In genomic region chr22:40976866-40977700, GRCh38 we compare ENCODE assay signal across 20 cellular contexts. TPM values are rescaled to one million over a fixed set of nuclear protein-coding genes. Genes with fewer than 3 reads are reported as not detected.
DNase-seq lines count a peak whose midpoint lies in the region; ATAC-seq, FAIRE-seq and TF ChIP-seq lines count a peak whose summit lies in the region.
"Had no signal": no experiment of that assay in that cellular context is flagged by ENCODE, and none has a peak within 500 bp of the region (broad histone marks: within the 10 kb centered on the region; RNA-seq: fewer than 3 reads in every experiment).

No MANE protein-coding gene starts in this region.

- H3K79me1 ChIP-seq in H1 (ENCODE audit: low read depth, low read length): 0 out of 2 replicates have a peak, but pooled peaks cover 2% of the 10 kb centered on the region

- H3K56ac ChIP-seq in H1 (replicated peaks; ENCODE audit: insufficient read length, low read depth, low read length): no peak overlapping the region

- no peaks in the 10 kb centered on the region for H3K23me2 ChIP-seq in H1 (ENCODE audit: low read depth, low read length)

- H3K9me3 ChIP-seq in H1 (ENCODE audit: insufficient read depth in 2 of 2, low read depth in 1 of 2, low read length in 1 of 2) (no peaks in the 10 kb centered on the region), spleen (no peaks in the 10 kb centered on the region)
- H3K9me3 ChIP-seq: SJCRH30 had no signal

- no peak for FAIRE-seq in H1 (lab: Jason Lieb, UNC)
- no peak for FAIRE-seq in frontal cortex (lab: Jason Lieb, UNC)

- TF ChIP-seq POLR2A in H1 (IDR thresholded peaks at IDR 0.05; ENCODE audit: control extremely low read depth in 1 of 2, low read depth in 2 of 2, low read length in 2 of 2): no peak
- no peak for TF ChIP-seq POLR2A in spleen (IDR thresholded peaks at IDR 0.05)

- no peak overlapping the region for H3K4me3 Mint-ChIP-seq in activated T-cell treated with anti-CD3 and anti-CD28 coated beads, Interleukin-2, amount 50 U/mL, for 72 hours
- H3K4me3 Mint-ChIP-seq in IgD-negative memory B cell: no peak overlapping the region

- no peak overlapping the region for H3K4me2 ChIP-seq in H1 (ENCODE audit: insufficient read depth in 1 of 2, low read depth in 2 of 2, low read length in 2 of 2)
- H3K4me2 ChIP-seq: KMS-11, PC-9 had no signal

- H2BK15ac ChIP-seq in H1 (ENCODE audit: low read length): 0 out of 2 replicates have a peak overlapping the region, but pooled peaks have one; percentile 40

- TF ChIP-seq EP300 in H1 (IDR thresholded peaks at IDR 0.05; ENCODE audit: borderline replicate concordance in 1 of 2, low read depth in 2 of 2, low read length in 2 of 2): no peak

- H2BK5ac ChIP-seq in H1 (ENCODE audit: low read depth, low read length): no peak overlapping the region

- no peak overlapping the region for H2BK20ac ChIP-seq in H1 (ENCODE audit: low read length)

- TF ChIP-seq RAD21 in H1 (IDR thresholded peaks at IDR 0.05 in 1 of 2, conservative IDR thresholded peaks at IDR 0.05 in 1 of 2; ENCODE audit: low read depth in 2 of 2, low read length in 2 of 2): no peak

- H3K27ac Mint-ChIP-seq in activated T-cell treated with anti-CD3 and anti-CD28 coated beads, Interleukin-2, amount 50 U/mL, for 72 hours: no peak overlapping the region
- peak overlapping the region in 2 of 3 donors; percentile 71 to 82 for H3K27ac Mint-ChIP-seq in IgD-negative memory B cell

- peaks cover 3% of the 10 kb centered on the region in 2 donors for H3K36me3 Mint-ChIP-seq in activated T-cell treated with anti-CD3 and anti-CD28 coated beads, Interleukin-2, amount 50 U/mL, for 72 hours (ENCODE audit: insufficient read depth in 2 of 2)
- no peaks in the 10 kb centered on the region for H3K36me3 Mint-ChIP-seq in IgD-negative memory B cell

- no peaks in the 10 kb centered on the region for H3K79me2 ChIP-seq in H1 (ENCODE audit: control insufficient read depth in 1 of 2, insufficient read depth in 2 of 2, low read length in 2 of 2)

- H3K14ac ChIP-seq in H1 (ENCODE audit: insufficient read length): no peak overlapping the region

- H3K36me3 ChIP-seq in H1 (ENCODE audit: control insufficient read depth in 2 of 4, insufficient read depth in 4 of 4, low read length in 3 of 4): peaks cover 0 to 12% (median 4%) of the 10 kb centered on the region in 4 experiments; a peak in 3 of 8 replicates
- peaks cover 0 to 16% (median 13%) of the 10 kb centered on the region in 6 donors for H3K36me3 ChIP-seq in spleen

- no peaks in the 10 kb centered on the region for H4K20me1 ChIP-seq in H1 (replicated peaks in 1 of 2; ENCODE audit: control insufficient read depth in 1 of 2, insufficient read depth in 2 of 2, low read length in 2 of 2)

- 90% methylated on average over 18 of the region's 18 CpGs; no CpG with 5 or more reads in 1 of the 2 experiments for WGBS in H1 (ENCODE audit: extremely low coverage in 1 of 2, insufficient coverage in 1 of 2, insufficient read length in 1 of 2, insufficient replicate concordance in 2 of 2, low coverage in 1 of 2, low lambda C conversion rate in 2 of 2, missing lambda C conversion rate in 1 of 2), 2 experiments
- WGBS in spleen, 5 donors: 85 to 95% (median 92%) methylated on average over 14 to 18 of the region's 18 CpGs

- H3K27me3 ChIP-seq in H1 (replicated peaks in 1 of 4; ENCODE audit: control insufficient read depth in 3 of 4, extremely low read depth in 1 of 4, insufficient read depth in 3 of 4, low read length in 3 of 4) (no peaks in the 10 kb centered on the region), spleen (replicated peaks in 1 of 7) (no peaks in the 10 kb centered on the region)
- H3K27me3 ChIP-seq: SJCRH30 had no signal

- H3K18ac ChIP-seq in H1 (ENCODE audit: extremely low read depth, low read length): no peak overlapping the region

- no peak overlapping the region for H3K9ac ChIP-seq in H1 (replicated peaks in 1 of 4; ENCODE audit: extremely low read depth in 1 of 4, low read depth in 3 of 4, low read length in 3 of 4)
- H3K9ac ChIP-seq: KMS-11 had no signal

- CTCF ChIA-PET in H1 (lab: Charles Lee; ENCODE audit: partially characterized antibody): no interaction called here

- no peak overlapping the region for H2AK5ac ChIP-seq in H1 (ENCODE audit: low read depth, low read length)

- H3K4ac ChIP-seq in H1 (replicated peaks; ENCODE audit: insufficient read length, low read depth, low read length): no peak overlapping the region

- H3K27ac ChIP-seq in H1 (ENCODE audit: low read depth, low read length) (no peak overlapping the region), spleen (no peak overlapping the region)
- H3K27ac ChIP-seq: KMS-11, PC-9, SJCRH30 had no signal

- TF ChIP-seq CTCF in H1 (IDR thresholded peaks at IDR 0.05; ENCODE audit: control extremely low read depth in 1 of 3, insufficient read depth in 1 of 3, low read depth in 1 of 3, low read length in 3 of 3) (no peak), spleen (IDR thresholded peaks at IDR 0.05 in 8 of 11, conservative IDR thresholded peaks at IDR 0.05 in 3 of 11) (no peak)

- POLR2A ChIA-PET in H1 (lab: Charles Lee; ENCODE audit: partially characterized antibody): interaction anchor here (0.6 to 1.8 kb wide), 2 partner anchors 17 to 1396 kb away, joined by 3 to 4 read pairs; no protein-coding TSS in a partner anchor

- H2BK120ac ChIP-seq in H1 (replicated peaks; ENCODE audit: low read depth, low read length): no peak overlapping the region

- H3K27me3 Mint-ChIP-seq in activated T-cell treated with anti-CD3 and anti-CD28 coated beads, Interleukin-2, amount 50 U/mL, for 72 hours (ENCODE audit: low read depth): no peaks in the 10 kb centered on the region
- no peaks in the 10 kb centered on the region for H3K27me3 Mint-ChIP-seq in IgD-negative memory B cell

- ATAC-seq in activated T-cell treated with anti-CD3 and anti-CD28 coated beads, Interleukin-2, amount 50 U/mL, for 72 hours (replicated peaks in 1 of 2): peak; percentile 41 to 67
- ATAC-seq: Right ventricle myocardium inferior, SK-N-SH treated with all-trans-retinoic acid at 6 μM for 48 hours had no signal

- no peaks in the 10 kb centered on the region for H3K9me3 Mint-ChIP-seq in activated T-cell treated with anti-CD3 and anti-CD28 coated beads, Interleukin-2, amount 50 U/mL, for 72 hours
- H3K9me3 Mint-ChIP-seq in IgD-negative memory B cell: peaks cover 0 to 1% (median 0%) of the 10 kb centered on the region in 3 donors

- no peak overlapping the region for H4K5ac ChIP-seq in H1 (ENCODE audit: insufficient read length, low read depth, low read length)

- no peak overlapping the region for H3K23ac ChIP-seq in H1 (ENCODE audit: insufficient read length)

- H3K4me3 ChIP-seq in H1 (ENCODE audit: extremely low read depth in 1 of 4, insufficient read depth in 2 of 4, low read depth in 3 of 4, low read length in 4 of 4) (no peak overlapping the region), spleen (no peak overlapping the region)
- H3K4me3 ChIP-seq: PC-9, SJCRH30 had no signal

- H3K4me1 ChIP-seq in H1 (replicated peaks in 1 of 4; ENCODE audit: control insufficient read depth in 3 of 4, insufficient read depth in 4 of 4, low read length in 3 of 4): no peaks in the 10 kb centered on the region
- no peaks in the 10 kb centered on the region for H3K4me1 ChIP-seq in spleen
- H3K4me1 ChIP-seq: SJCRH30 had no signal

- no peak overlapping the region for H2BK12ac ChIP-seq in H1 (ENCODE audit: low read depth, low read length)

- no peak overlapping the region for H4K8ac ChIP-seq in H1 (ENCODE audit: extremely low read depth, insufficient read depth, low read length)

- no peak overlapping the region for H2AFZ ChIP-seq in H1 (ENCODE audit: low read length)
- H2AFZ ChIP-seq: PC-9 had no signal

- H3K4me1 Mint-ChIP-seq in activated T-cell treated with anti-CD3 and anti-CD28 coated beads, Interleukin-2, amount 50 U/mL, for 72 hours (ENCODE audit: low read depth): no peaks in the 10 kb centered on the region
- peaks cover 0 to 2% (median 0%) of the 10 kb centered on the region in 3 donors for H3K4me1 Mint-ChIP-seq in IgD-negative memory B cell

- intact Hi-C loops in spleen (cut with DNase I; ENCODE audit: low total_unique reads): no loop called here

- no peak for DNase-seq in activated T-cell treated with anti-CD3 and anti-CD28 coated beads, Interleukin-2, amount 50 U/mL, for 72 hours
- DNase-seq in activated T-cell treated with anti-CD3 and anti-CD28 coated beads, Interleukin-2, amount 50 U/mL, for 1 hour: no peak
- DNase-seq in H1 (ENCODE audit: low read depth in 1 of 2, low spot score in 2 of 2) (no peak), spleen (peak; percentile 10), GM19240 (ENCODE audit: insufficient read length, low spot score) (no peak), NCI-H446 (lab: John Stamatoyannopoulos, UW) (no peak), frontal cortex (ENCODE audit: low spot score in 2 of 2) (no peak)
- DNase-seq: Calu3, DMS79 treated with DMSO at 0.1 percent for 48 hours, GF-D8, H7, MM.1S, NCI-H2029, NCI-H526 treated with DMSO at 0.1 percent for 48 hours, PC-9, SJCRH30 had no signal

- no peak overlapping the region for H4K91ac ChIP-seq in H1 (replicated peaks; ENCODE audit: insufficient read length, low read length)

TF ChIP-seq in H1, 55 proteins besides CTCF, POLR2A, EP300 and RAD21 (continues in another document):
- TF ChIP-seq POLR2AphosphoS5 (IDR thresholded peaks at IDR 0.05; ENCODE audit: low read depth, low read length) (no peak), TCF12 (IDR thresholded peaks at IDR 0.05; ENCODE audit: low read depth, low read length) (no peak), CBX8 (IDR thresholded peaks at IDR 0.05; ENCODE audit: borderline replicate concordance, low read depth, low read length) (no peak), BACH1 (IDR thresholded peaks at IDR 0.05; ENCODE audit: low read length) (no peak), HDAC2 (IDR thresholded peaks at IDR 0.05; ENCODE audit: borderline replicate concordance in 1 of 2, low read depth in 2 of 2, low read length in 2 of 2) (no peak), SUZ12 (IDR thresholded peaks at IDR 0.05; ENCODE audit: low read length) (no peak), BCL11A (IDR thresholded peaks at IDR 0.05; ENCODE audit: low read depth in 2 of 2, low read length in 2 of 2) (no peak), TAF7 (optimal IDR thresholded peaks at IDR 0.05; ENCODE audit: borderline replicate concordance, low read depth, low read length) (no peak)

RNA-seq across cellular contexts. Expression of gene RBX1, which starts 25.9 kb away (rescaled TPM):
- 10 to 100 TPM; 48.2 to 50.6 TPM for total RNA-seq in activated T-cell treated with anti-CD3 and anti-CD28 coated beads, Interleukin-2, amount 50 U/mL, for 72 hours
- polyA plus RNA-seq in IgD-negative memory B cell (150 TPM), H1 (2011; rRNA removed) (79.3 and 119 TPM in 2 replicates), spleen (10 to 100 TPM; 73.2 to 86.8 (median 83.9) TPM)
- total RNA-seq in H1 (2021; fragmentation: NEBNext Ultra II Directional; extraction: Animal tissue kit (Norgen Biotek cat#: 25700)): 74.4 and 76.5 TPM in 2 replicates
- polyA plus RNA-seq in H1 (2011; cell fraction: cytosol; rRNA removed): 108 TPM
- 51.4 TPM for polyA plus RNA-seq in H1 (2011; cell fraction: nucleus; rRNA removed)
- polyA plus RNA-seq in H1 (2012, experiment 1 of 2): 105 to 148 TPM (median 110 TPM) in 4 replicates
- polyA plus RNA-seq in H1 (2012, experiment 2 of 2): 86.2 TPM
- polyA plus RNA-seq in H1 (2013, experiment 1 of 2): 76.0 TPM
- polyA plus RNA-seq in H1 (2013, experiment 2 of 2): 74.6 TPM
- 24.2 and 24.5 TPM in 2 replicates for polyA minus RNA-seq in H1 (2011; rRNA and poly(A)+ RNA removed)
- 10.9 TPM for polyA minus RNA-seq in H1 (2011; cell fraction: cytosol; rRNA and poly(A)+ RNA removed)
- 15.5 TPM for polyA minus RNA-seq in H1 (2011; cell fraction: nucleus; rRNA and poly(A)+ RNA removed)
- total RNA-seq in spleen (10 to 100 TPM; 28.0 to 45.6 (median 40.7) TPM), frontal cortex (96.2 TPM)
